15 cellular contexts compared by ENCODE assay signal in the genomic region with DNA sequence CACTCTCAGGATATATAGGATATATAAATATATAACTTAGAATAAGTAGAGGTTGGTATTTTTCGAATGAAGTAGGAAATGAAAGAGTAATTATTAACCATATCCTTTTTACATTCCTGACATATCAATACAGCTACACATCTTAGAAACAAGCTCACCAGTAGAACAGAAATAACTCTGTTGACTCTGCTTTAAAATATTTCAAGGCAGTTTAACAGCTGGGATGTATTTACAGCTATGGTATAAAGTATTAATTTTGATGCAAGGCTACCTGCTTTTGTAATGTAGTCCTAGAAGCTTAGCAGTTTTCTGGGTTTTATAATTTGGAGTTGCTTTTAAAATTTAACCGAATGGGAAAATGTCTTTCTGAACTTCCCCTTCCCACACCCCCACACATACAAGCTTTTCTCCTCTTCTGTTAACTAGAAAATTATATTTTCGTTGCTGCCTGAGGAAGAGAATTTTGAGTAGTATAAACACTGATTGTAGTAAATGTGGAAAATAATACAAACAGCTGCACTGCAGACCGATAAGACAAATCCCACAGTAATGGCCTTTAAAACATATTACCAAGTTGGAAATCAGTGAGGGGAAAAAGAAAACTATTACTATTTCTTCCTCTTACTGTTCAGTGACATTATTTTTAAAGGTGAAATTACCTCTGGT.
DNase-seq lines count a peak whose midpoint lies in the region; ATAC-seq and TF ChIP-seq lines count a peak whose summit lies in the region.
"Had no signal": no experiment of that assay in that cellular context is flagged by ENCODE, and none has a peak within 500 bp of the region (broad histone marks: within the 10 kb centered on the region; RNA-seq: fewer than 3 reads in every experiment).

No MANE protein-coding gene starts in this region.

- DNase-seq in ACHN (peak; percentile 82), HT1080 (ENCODE audit: low read depth) (peak; percentile 53), choroid plexus epithelial cell (ENCODE audit: low read depth) (peak; percentile 77), kidney epithelial cell (ENCODE audit: low read depth) (peak; percentile 31), NCI-H82 (lab: John Stamatoyannopoulos, UW) (no peak), MM.1S (no peak), esophagus squamous epithelium (lab: John Stamatoyannopoulos, UW) (no peak)
- DNase-seq: activated CD4-positive, alpha-beta T cell treated with anti-CD3 and anti-CD28 coated beads for 4 hours; activated effector memory CD4-positive, alpha-beta T cell treated with anti-CD3 and anti-CD28 coated beads, Interleukin-2, amount 50 U/mL, for 16 hours; NCI-H526 treated with DMSO at 0.1 percent for 48 hours; nucleus accumbens; stimulated activated CD4-positive, alpha-beta T cell treated with anti-CD3 and anti-CD28 coated beads, Interleukin-2, amount 100 ng/mL, for 48 hours had no signal

- H3K4me1 ChIP-seq in MM.1S (ENCODE audit: low read length) (no peaks in the 10 kb centered on the region), esophagus squamous epithelium (peaks cover 0 to 6% (median 0%) of the 10 kb centered on the region in 3 donors)
- H3K4me1 ChIP-seq: BLaER1 had no signal

- no peaks in the 10 kb centered on the region for H3K9me3 ChIP-seq in MM.1S (replicated peaks; ENCODE audit: insufficient read depth, low read length)
- no peaks in the 10 kb centered on the region for H3K9me3 ChIP-seq in esophagus squamous epithelium
- H3K9me3 ChIP-seq: BLaER1, HAP-1 had no signal

- WGBS in esophagus squamous epithelium, 2 donors = 50 to 62% methylated on average over 4 of the region's 4 CpGs

- intact Hi-C loops in esophagus squamous epithelium (cut with DNase I) = no loop called here

- no peak for ATAC-seq in GM21825 (IDR thresholded peaks at IDR 0.05; ENCODE audit: unreplicated experiment)

- no peaks in the 10 kb centered on the region for H3K9me2 ChIP-seq in MM.1S (replicated peaks; ENCODE audit: insufficient read depth, low read length)

- no peak overlapping the region for H3K9ac ChIP-seq in MM.1S (ENCODE audit: low read length)
- H3K9ac ChIP-seq: BLaER1 had no signal

- H3F3A ChIP-seq in MM.1S (ENCODE audit: insufficient read depth, low read length) = no peaks in the 10 kb centered on the region

- H3K27ac ChIP-seq in MM.1S (ENCODE audit: low read length) = no peak overlapping the region
- H3K27ac ChIP-seq in esophagus squamous epithelium = no peak overlapping the region
- H3K27ac ChIP-seq: BLaER1 had no signal

- H4K20me1 ChIP-seq in MM.1S (ENCODE audit: insufficient read depth, low read length) = no peaks in the 10 kb centered on the region
- H4K20me1 ChIP-seq: BLaER1 had no signal

- no peak overlapping the region for H3K4me2 ChIP-seq in MM.1S (ENCODE audit: low read depth, low read length)
- H3K4me2 ChIP-seq: BLaER1 had no signal

- no peaks in the 10 kb centered on the region for H3K79me2 ChIP-seq in MM.1S (ENCODE audit: low read length)

- in situ Hi-C loops in ACHN (cut with HindIII; ENCODE audit: low pct_ligation_motif_present, low pct_unique_long_range_greater_than_20kb, low sequenced_read_pairs) = no loop called here

- H3K36me3 ChIP-seq in kidney epithelial cell (ENCODE audit: control insufficient read depth, insufficient read depth, low read length) (no peaks in the 10 kb centered on the region), MM.1S (replicated peaks; ENCODE audit: insufficient read depth, low read length) (no peaks in the 10 kb centered on the region), esophagus squamous epithelium (peaks cover 0 to 2% (median 0%) of the 10 kb centered on the region in 3 donors)
- H3K36me3 ChIP-seq: BLaER1, HAP-1 had no signal

- H3K4me3 ChIP-seq in choroid plexus epithelial cell (ENCODE audit: low read depth, low read length) (no peak overlapping the region), kidney epithelial cell (ENCODE audit: low read depth, low read length) (no peak overlapping the region), MM.1S (ENCODE audit: low read length) (no peak overlapping the region), esophagus squamous epithelium (no peak overlapping the region)
- H3K4me3 ChIP-seq: BLaER1, HAP-1 had no signal

- H2AFZ ChIP-seq in MM.1S (ENCODE audit: low read length) = no peak overlapping the region

- no peak for TF ChIP-seq POLR2A in esophagus squamous epithelium (IDR thresholded peaks at IDR 0.05)

- TF ChIP-seq CTCF in choroid plexus epithelial cell (conservative IDR thresholded peaks at IDR 0.05; ENCODE audit: low read depth, low read length) (no peak), kidney epithelial cell (IDR thresholded peaks at IDR 0.05; ENCODE audit: insufficient read depth, low read length, poor library complexity, severe bottlenecking) (no peak), MM.1S (IDR thresholded peaks at IDR 0.05; ENCODE audit: low read length) (no peak), esophagus squamous epithelium (IDR thresholded peaks at IDR 0.05) (no peak)

- H3K27me3 ChIP-seq in kidney epithelial cell (ENCODE audit: control insufficient read depth, insufficient read depth, low read length) = no peaks in the 10 kb centered on the region
- H3K27me3 ChIP-seq in MM.1S (replicated peaks; ENCODE audit: insufficient read depth, low read length) = no peaks in the 10 kb centered on the region
- H3K27me3 ChIP-seq in esophagus squamous epithelium = no peaks in the 10 kb centered on the region
- H3K27me3 ChIP-seq: BLaER1 had no signal

Comparison
In these comparisons a context has a peak if more than half of its experiments do, and no peak if none do; other contexts are left out.
1. DNase-seq: peak in ACHN (single experiment), HT1080 (single experiment), choroid plexus epithelial cell (single experiment) and kidney epithelial cell (single experiment); none in NCI-H82 (single experiment), MM.1S (single experiment) and esophagus squamous epithelium (single experiment).